Comparison of ENCODE assay signal across 19 cellular contexts in the genomic region with DNA sequence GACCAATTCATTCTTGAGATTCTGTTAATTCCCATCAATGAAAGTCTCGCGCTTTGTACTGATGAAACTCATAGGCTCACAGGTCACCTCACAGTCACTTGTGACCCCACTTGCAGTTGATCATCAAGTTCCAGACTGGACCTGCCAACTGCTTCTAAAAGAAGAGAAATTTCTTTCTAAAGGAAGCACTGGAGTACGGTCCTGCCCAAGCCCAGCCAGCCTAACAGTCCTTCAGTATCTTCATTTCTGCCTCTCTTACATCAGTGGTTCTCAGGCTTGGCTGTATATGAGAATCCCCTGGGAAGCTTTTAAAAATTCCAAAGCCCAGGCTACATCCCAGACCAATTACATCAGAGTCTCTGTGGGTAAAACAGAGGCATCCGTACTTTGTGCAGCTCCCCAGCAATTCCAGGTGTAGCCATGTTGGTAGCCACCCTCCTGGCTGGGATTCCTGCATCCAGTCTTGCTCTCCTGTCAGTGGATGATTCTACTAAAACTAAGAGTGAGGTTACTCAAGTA.
DNase-seq lines count a peak whose midpoint lies in the region; ATAC-seq and TF ChIP-seq lines count a peak whose summit lies in the region.
"Had no signal": no experiment of that assay in that cellular context is flagged by ENCODE, and none has a peak within 500 bp of the region (broad histone marks: within the 10 kb centered on the region; RNA-seq: fewer than 3 reads in every experiment).

No MANE protein-coding gene starts in this region.

- TF ChIP-seq CTCF in psoas muscle (IDR thresholded peaks at IDR 0.05), result no peak

- H3K9ac ChIP-seq in Karpas-422 (ENCODE audit: low read length), result no peak overlapping the region

- H3K4me2 ChIP-seq in Karpas-422 (ENCODE audit: low read depth, low read length, poor library complexity, severe bottlenecking), result no peak overlapping the region

- H3K9me3 ChIP-seq in psoas muscle (no peaks in the 10 kb centered on the region), Karpas-422 (ENCODE audit: low read length) (no peaks in the 10 kb centered on the region)
- H3K9me3 ChIP-seq: BE2C, Caco-2 had no signal

- peaks cover 37% of the 10 kb centered on the region for H3K4me1 ChIP-seq in psoas muscle
- no peaks in the 10 kb centered on the region for H3K4me1 ChIP-seq in Karpas-422 (ENCODE audit: low read length)
- H3K4me1 ChIP-seq: Caco-2 had no signal

- H3K4me3 ChIP-seq in psoas muscle, result no peak overlapping the region
- H3K4me3 ChIP-seq in Karpas-422 (ENCODE audit: low read length), result no peak overlapping the region

- H3K27ac ChIP-seq in psoas muscle (peak overlapping the region; percentile 85), Karpas-422 (ENCODE audit: low read length) (no peak overlapping the region)

- 28 to 52% (median 38%) methylated on average over 4 of the region's 4 CpGs for WGBS in psoas muscle, 3 donors

- DNase-seq in left cardiac atrium (no peak), Right ventricle myocardium superior (no peak), left ventricle myocardium superior (no peak), psoas muscle (no peak), Karpas-422 (no peak), COLO829 (ENCODE audit: low spot score) (no peak)
- no peak for DNase-seq in stimulated activated CD4-positive, alpha-beta T cell treated with anti-CD3 and anti-CD28 coated beads, Interleukin-4, amount 100 ng/mL, for 1 hour
- DNase-seq: activated naive CD4-positive, alpha-beta T cell treated with anti-CD3 and anti-CD28 coated beads, Interleukin-2, amount 50 U/mL, for 16 hours; Caco-2; cortex of kidney; KG1; MV-4-11; NCI-H748 treated with DMSO at 0.1 percent for 48 hours; stimulated activated CD4-positive, alpha-beta T cell treated with anti-CD3 and anti-CD28 coated beads, Interleukin-1b, Interleukin-23, amount 100 ng/mL, for 48 hours; stimulated activated naive CD8-positive, alpha-beta T cell treated with anti-CD3 and anti-CD28 coated beads, Interleukin-15, Interleukin-2, amounts not matched to agents 100 U/mL and 50 U/mL, for 24 hours; SW 1271 had no signal

- no peak overlapping the region for H2AFZ ChIP-seq in Karpas-422 (ENCODE audit: low read length)

- H3K79me2 ChIP-seq in Karpas-422 (ENCODE audit: low read length), result no peaks in the 10 kb centered on the region

- H4K20me1 ChIP-seq in Karpas-422 (ENCODE audit: insufficient read depth, low read depth, low read length), result no peaks in the 10 kb centered on the region

- intact Hi-C loops in left cardiac atrium (cut with DNase I) (loop anchor here in 1 of 2 donors (5.0 kb wide), 1 partner anchor 65 kb away; no protein-coding TSS in a partner anchor), Right ventricle myocardium superior (cut with DNase I) (loop anchor here (10.0 kb wide), 1 partner anchor 283 kb away; a partner anchor contains a TSS), left ventricle myocardium superior (cut with micrococcal nuclease) (loop anchor here (10.0 kb wide), 1 partner anchor 293 kb away; no protein-coding TSS in a partner anchor), psoas muscle (cut with DNase I) (loop anchor here in 1 of 2 donors (10.0 kb wide), 1 partner anchor 283 kb away; a partner anchor contains a TSS)

- no peaks in the 10 kb centered on the region for H3K27me3 ChIP-seq in psoas muscle (ENCODE audit: insufficient read depth in 3 of 3, low read length in 2 of 3)
- H3K27me3 ChIP-seq in Karpas-422 (ENCODE audit: low read length), result no peaks in the 10 kb centered on the region
- H3K27me3 ChIP-seq: BE2C had no signal

- ATAC-seq in left cardiac atrium (peak; percentile 13 to 34), Right ventricle myocardium superior (ENCODE audit: poor library complexity) (no peak), left ventricle myocardium superior (peak; percentile 4), psoas muscle (peak in 2 of 4 donors; percentile 8 to 19), HG03280 (IDR thresholded peaks at IDR 0.05; ENCODE audit: unreplicated experiment) (no peak)
- ATAC-seq: left lobe of liver; stimulated activated naive CD8-positive, alpha-beta T cell treated with anti-CD3 and anti-CD28 coated beads, Interleukin-15, Interleukin-2, amounts not matched to agents 100 U/mL and 50 U/mL, for 24 hours had no signal

- H3K36me3 ChIP-seq in psoas muscle (ENCODE audit: insufficient read depth in 1 of 2, low read depth in 1 of 2) (no peaks in the 10 kb centered on the region), Karpas-422 (ENCODE audit: insufficient read depth, low read length) (no peaks in the 10 kb centered on the region)
- H3K36me3 ChIP-seq: BE2C had no signal

- H3K9me2 ChIP-seq in Karpas-422 (replicated peaks; ENCODE audit: insufficient read depth, low read length), result no peaks in the 10 kb centered on the region

Comparison
In these comparisons a context has a peak if more than half of its experiments do, and no peak if none do; other contexts are left out.
1. ATAC-seq: peak in left cardiac atrium (2 of 2) and left ventricle myocardium superior (single experiment); none in Right ventricle myocardium superior (single experiment) and HG03280 (single experiment).